ENCODE assay signal across 2 cellular contexts in the genomic region with DNA sequence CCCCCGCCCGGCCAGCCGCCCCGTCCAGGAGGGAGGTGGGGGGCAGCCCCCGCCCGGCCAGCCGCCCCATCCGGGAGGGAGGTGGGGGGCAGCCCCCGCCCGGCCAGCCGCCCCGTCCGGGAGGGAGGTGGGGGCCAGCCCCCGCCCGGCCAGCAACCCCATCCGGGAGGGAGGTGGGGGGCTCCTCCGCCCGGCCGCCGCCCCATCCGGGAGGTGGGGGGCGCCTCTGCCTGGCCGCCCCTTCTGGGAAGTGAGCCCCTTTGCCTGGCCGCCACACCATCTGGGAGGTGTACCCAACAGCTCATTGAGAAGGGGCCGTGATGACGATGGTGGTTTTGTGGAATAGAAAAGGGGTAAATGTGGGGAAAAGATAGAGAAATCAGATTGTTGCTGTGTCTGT. TPM values are rescaled to one million over a fixed set of nuclear protein-coding genes. Genes with fewer than 3 reads are reported as not detected.
"Had no signal": no experiment of that assay in that cellular context is flagged by ENCODE, and none has a peak within 500 bp of the region (broad histone marks: within the 10 kb centered on the region; RNA-seq: fewer than 3 reads in every experiment).

No MANE protein-coding gene starts in this region.

RNA-seq across cellular contexts. Expression of a gene that starts 49.6 kb away (rescaled TPM):
- total RNA-seq: right atrium auricular region, smooth muscle cell had no signal
